Comparison of ENCODE assay signal across 12 cellular contexts in genomic region chr1:51515982-51516638, GRCh38. TPM values are rescaled to one million over a fixed set of nuclear protein-coding genes. Genes with fewer than 3 reads are reported as not detected.
DNase-seq lines count a peak whose midpoint lies in the region; ATAC-seq and TF ChIP-seq lines count a peak whose summit lies in the region.
"Had no signal": no experiment of that assay in that cellular context is flagged by ENCODE, and none has a peak within 500 bp of the region (broad histone marks: within the 10 kb centered on the region; RNA-seq: fewer than 3 reads in every experiment).

No MANE protein-coding gene starts in this region.

- no peak overlapping the region for H3K4me3 ChIP-seq in CD8-positive, alpha-beta T cell (ENCODE audit: low read depth, low read length)
- H3K4me3 ChIP-seq in OCI-LY1 (ENCODE audit: low read depth, low read length, poor library complexity, severe bottlenecking) (peak overlapping the region; percentile 94), dorsolateral prefrontal cortex (peak overlapping the region in 37 of 59 donors; percentile 0 to 96 (median 76)), parathyroid adenoma (ENCODE audit: low read depth, low read length) (no peak overlapping the region), lower leg skin (ENCODE audit: low read depth, poor library complexity, severe bottlenecking) (no peak overlapping the region)

- no peaks in the 10 kb centered on the region for H4K20me1 ChIP-seq in OCI-LY1 (ENCODE audit: insufficient read depth, low read length)

- peaks cover 58% of the 10 kb centered on the region for H3K4me1 ChIP-seq in CD8-positive, alpha-beta T cell (ENCODE audit: insufficient read depth, low read length)
- H3K4me1 ChIP-seq in OCI-LY1 (ENCODE audit: insufficient read depth, low read length, severe bottlenecking) (peaks cover 80% of the 10 kb centered on the region), parathyroid adenoma (peaks cover 4% of the 10 kb centered on the region)

- ATAC-seq in CD8-positive, alpha-beta T cell = no peak
- no peak for ATAC-seq in HG02981 (IDR thresholded peaks at IDR 0.05; ENCODE audit: unreplicated experiment)
- ATAC-seq: left lobe of liver had no signal

- POLR2A ChIA-PET in CD8-positive, alpha-beta T cell (lab: Charles Lee) = interaction anchor here (1.2 kb wide), 1 partner anchor 32 kb away, joined by 3 read pairs; no protein-coding TSS in a partner anchor

- H3K27me3 ChIP-seq in CD8-positive, alpha-beta T cell (ENCODE audit: insufficient read depth, low read length) = no peaks in the 10 kb centered on the region
- H3K27me3 ChIP-seq in OCI-LY1 (ENCODE audit: insufficient read depth, low read length) = no peaks in the 10 kb centered on the region
- H3K27me3 ChIP-seq in dorsolateral prefrontal cortex = no peaks in the 10 kb centered on the region
- no peaks in the 10 kb centered on the region for H3K27me3 ChIP-seq in parathyroid adenoma (ENCODE audit: control insufficient read depth, insufficient read depth, low read length)

- H3K4me3 Mint-ChIP-seq in CD8-positive, alpha-beta T cell = peak overlapping the region; percentile 77

- H3K36me3 Mint-ChIP-seq in CD8-positive, alpha-beta T cell = peaks cover 7% of the 10 kb centered on the region

- H3K9me2 ChIP-seq in OCI-LY1 (ENCODE audit: low read depth, low read length) = no peaks in the 10 kb centered on the region

- H3K4me1 Mint-ChIP-seq in CD8-positive, alpha-beta T cell (ENCODE audit: low read depth) = peaks cover 80% of the 10 kb centered on the region

- peak overlapping the region; percentile 82 for H3K4me2 ChIP-seq in OCI-LY1 (ENCODE audit: low read length)
- H3K4me2 ChIP-seq in parathyroid adenoma (ENCODE audit: low read length) = no peak overlapping the region

- no peak for TF ChIP-seq POLR2A in lower leg skin (IDR thresholded peaks at IDR 0.05)

- TF ChIP-seq CTCF in CD8-positive, alpha-beta T cell (IDR thresholded peaks at IDR 0.05) = no peak
- no peak for TF ChIP-seq CTCF in OCI-LY1 (IDR thresholded peaks at IDR 0.05; ENCODE audit: low read length)
- TF ChIP-seq CTCF in dorsolateral prefrontal cortex (IDR thresholded peaks at IDR 0.05 in 54 of 56, conservative IDR thresholded peaks at IDR 0.05 in 2 of 56; ENCODE audit: low read depth in 1 of 56, partially characterized antibody in 56 of 56) = no peak
- no peak for TF ChIP-seq CTCF in parathyroid adenoma (IDR thresholded peaks at IDR 0.05)
- no peak for TF ChIP-seq CTCF in lower leg skin (IDR thresholded peaks at IDR 0.05)

- no peak for DNase-seq in CD8-positive, alpha-beta T cell
- DNase-seq in dorsolateral prefrontal cortex = no peak
- no peak for DNase-seq in NCI-H69 (lab: John Stamatoyannopoulos, UW)
- DNase-seq in lower leg skin (ENCODE audit: low spot score in 2 of 2) = no peak
- no peak for DNase-seq in SKM-1 treated with dmso at 0.1 percent for 144 hours (lab: John Stamatoyannopoulos, UW; ENCODE audit: unreplicated experiment)
- DNase-seq: DMS153; NCI-H2107; stimulated activated CD4-positive, alpha-beta T cell treated with anti-CD3 and anti-CD28 coated beads, Interleukin-4, amount 100 ng/mL, for 24 hours had no signal

- H2AFZ ChIP-seq in OCI-LY1 (ENCODE audit: low read length) (no peak overlapping the region), parathyroid adenoma (no peak overlapping the region)

- H3K9ac ChIP-seq in OCI-LY1 (ENCODE audit: low read length) (peak overlapping the region; percentile 98), parathyroid adenoma (no peak overlapping the region)

- intact Hi-C loops in CD8-positive, alpha-beta T cell (cut with DNase I, micrococcal nuclease) = loop anchor here (2.0 to 10.0 kb wide), 8 partner anchors 13 to 1121 kb away; partner anchors contain the start of genes RNF11 (in 2 of the 2), CC2D1B (in 1 of the 2), CDKN2C (in 1 of the 2) and KTI12 (in 1 of the 2)
- intact Hi-C loops in dorsolateral prefrontal cortex (cut with DNase I) = loop anchor here (5.0 to 10.0 kb wide), 3 partner anchors 91 to 551 kb away; partner anchors contain the start of genes FAF1 (in 1 of the 2) and RNF11 (in 1 of the 2)
- intact Hi-C loops in lower leg skin (cut with DNase I; ENCODE audit: low total_unique reads) = no loop called here

- no peaks in the 10 kb centered on the region for H3K27me3 Mint-ChIP-seq in CD8-positive, alpha-beta T cell (ENCODE audit: low read depth)

- H3K79me2 ChIP-seq in OCI-LY1 (ENCODE audit: insufficient read depth, low read length) (peaks cover 74% of the 10 kb centered on the region), parathyroid adenoma (peaks cover 7% of the 10 kb centered on the region)

- CTCF ChIA-PET in CD8-positive, alpha-beta T cell (lab: Charles Lee) = interaction anchor here (1.9 kb wide), 1 partner anchor 19 kb away, joined by 6 read pairs; no protein-coding TSS in a partner anchor

- H3K27ac ChIP-seq in CD8-positive, alpha-beta T cell (ENCODE audit: low read depth, low read length) = no peak overlapping the region
- H3K27ac ChIP-seq in OCI-LY1 (ENCODE audit: low read depth, low read length, poor library complexity, severe bottlenecking) (peak overlapping the region; percentile 89), dorsolateral prefrontal cortex (peak overlapping the region in 56 of 59 donors; percentile 4 to 99 (median 90)), parathyroid adenoma (peak overlapping the region; percentile 7)

- H3F3A ChIP-seq in OCI-LY1 (ENCODE audit: insufficient read depth, low read length) = 0 out of 2 replicates have a peak, but pooled peaks cover 6% of the 10 kb centered on the region

- H3K9me3 ChIP-seq in CD8-positive, alpha-beta T cell (ENCODE audit: low read length) = no peaks in the 10 kb centered on the region
- H3K9me3 ChIP-seq in OCI-LY1 (ENCODE audit: low read length) (no peaks in the 10 kb centered on the region), parathyroid adenoma (ENCODE audit: control insufficient read depth, low read length) (no peaks in the 10 kb centered on the region)

- H3K27ac Mint-ChIP-seq in CD8-positive, alpha-beta T cell = peak overlapping the region; percentile 46

- no peaks in the 10 kb centered on the region for H3K36me3 ChIP-seq in CD8-positive, alpha-beta T cell (ENCODE audit: insufficient read depth, low read length)
- H3K36me3 ChIP-seq in OCI-LY1 (ENCODE audit: insufficient read depth, low read length) (no peaks in the 10 kb centered on the region; the same call in 1 of the 2 replicates), parathyroid adenoma (ENCODE audit: control insufficient read depth, insufficient read depth, low read length) (no peaks in the 10 kb centered on the region)

- H3K9me3 Mint-ChIP-seq in CD8-positive, alpha-beta T cell = no peaks in the 10 kb centered on the region

RNA-seq across cellular contexts. Expression of gene EPS15, which starts 3.0 kb away (rescaled TPM):
- total RNA-seq in CD8-positive, alpha-beta T cell = 10 to 100 TPM; 49.9 to 52.2 TPM
- total RNA-seq in dorsolateral prefrontal cortex (100 to 1,000 TPM; 123 to 234 (median 175) TPM), lower leg skin (10 to 100 TPM; 56.9 to 80.5 (median 64.3) TPM)

Comparison
In these comparisons a context has a peak if more than half of its experiments do, and no peak if none do; other contexts are left out.
1. H3K4me3 ChIP-seq: peak in OCI-LY1 (single experiment) and dorsolateral prefrontal cortex (37 of 59); none in CD8-positive, alpha-beta T cell (single experiment), parathyroid adenoma (single experiment) and lower leg skin (single experiment).